Comparison of ENCODE assay signal across 8 cellular contexts in genomic region chrX:2325076-2325784, GRCh38.
DNase-seq lines count a peak whose midpoint lies in the region; ATAC-seq, FAIRE-seq and TF ChIP-seq lines count a peak whose summit lies in the region.

No MANE protein-coding gene starts in this region.

- H2AFZ ChIP-seq in HepG2 (ENCODE audit: low read length), result no peak overlapping the region

- in situ Hi-C loops in HepG2 (cut with HindIII; ENCODE audit: extremely low pct_ligation_motif_present, low pct_unique_long_range_greater_than_20kb), result no loop called here

- H3K36me3 ChIP-seq in liver (ENCODE audit: control insufficient read depth in 4 of 4, insufficient read depth in 3 of 4, low read depth in 1 of 4, low read length in 3 of 4), result no peaks in the 10 kb centered on the region
- H3K36me3 ChIP-seq in HepG2 (replicated peaks in 1 of 2; ENCODE audit: control insufficient read depth in 1 of 2, insufficient read depth in 2 of 2, low read length in 2 of 2), result no peaks in the 10 kb centered on the region; a peak in 1 of 5 replicates
- no peaks in the 10 kb centered on the region for H3K36me3 ChIP-seq in small intestine (ENCODE audit: control insufficient read depth in 2 of 2, insufficient read depth in 2 of 2, low read length in 2 of 2)

- H3K79me2 ChIP-seq in HepG2 (ENCODE audit: insufficient read depth, low read length), result no peaks in the 10 kb centered on the region

- ATAC-seq in HepG2 (no peak), right cardiac atrium (peak; percentile 14 to 79), HG02970 (IDR thresholded peaks at IDR 0.05; ENCODE audit: low FRiP score, unreplicated experiment) (no peak), GM21381 (IDR thresholded peaks at IDR 0.05; ENCODE audit: unreplicated experiment) (no peak)
- no peak for ATAC-seq in activated naive CD8-positive, alpha-beta T cell treated with anti-CD3 and anti-CD28 coated beads, Interleukin-2, amount 10 ng/mL, durations not matched to agents 7 days and 5 days (ENCODE audit: low read depth)

- intact Hi-C loops in HepG2 (cut with micrococcal nuclease; ENCODE audit: unreplicated experiment), result no loop called here
- intact Hi-C loops in right cardiac atrium (cut with DNase I), result no loop called here

- no peaks in the 10 kb centered on the region for H3K9me3 ChIP-seq in liver (ENCODE audit: control insufficient read depth in 4 of 4, low read length in 3 of 4)
- no peaks in the 10 kb centered on the region for H3K9me3 ChIP-seq in HepG2 (ENCODE audit: low read length)
- no peaks in the 10 kb centered on the region for H3K9me3 ChIP-seq in right cardiac atrium (ENCODE audit: control insufficient read depth, low read length)
- H3K9me3 ChIP-seq in small intestine (ENCODE audit: control insufficient read depth, low read depth), result no peaks in the 10 kb centered on the region

- H3K4me3 ChIP-seq in liver (ENCODE audit: low read depth in 1 of 3, low read length in 3 of 3) (peak overlapping the region in 2 of 3 donors; percentile 41 to 56), HepG2 (replicated peaks in 1 of 3; ENCODE audit: insufficient read depth in 1 of 3, low read depth in 2 of 3, low read length in 3 of 3) (no peak overlapping the region), right cardiac atrium (ENCODE audit: low read length) (no peak overlapping the region), small intestine (ENCODE audit: low read depth in 1 of 2, low read length in 2 of 2) (peak overlapping the region in 1 of 2 donors; percentile 50)

- no peak for TF ChIP-seq RAD21 in liver (IDR thresholded peaks at IDR 0.05)
- TF ChIP-seq RAD21 in HepG2 (CRISPR knock-in tag; IDR thresholded peaks at IDR 0.05), result no peak

- CTCF ChIA-PET in HepG2 (lab: Yijun Ruan, JAX; ENCODE audit: low intra/inter-chr PET ratio, low total read pairs), result no interaction called here

- H3K27ac Mint-ChIP-seq in activated naive CD8-positive, alpha-beta T cell treated with anti-CD3 and anti-CD28 coated beads, Interleukin-2, amount 10 ng/mL, durations not matched to agents 7 days and 5 days, result peak overlapping the region; percentile 71

- FAIRE-seq in HepG2 (lab: Jason Lieb, UNC) (no peak), small intestine (lab: Jason Lieb, UNC) (no peak)

- TF ChIP-seq CTCF in liver (IDR thresholded peaks at IDR 0.05; ENCODE audit: low read depth, low read length, missing input control) (no peak), HepG2 (CRISPR knock-in tag; IDR thresholded peaks at IDR 0.05) (no peak)

- no peaks in the 10 kb centered on the region for H3K27me3 Mint-ChIP-seq in activated naive CD8-positive, alpha-beta T cell treated with anti-CD3 and anti-CD28 coated beads, Interleukin-2, amount 10 ng/mL, durations not matched to agents 7 days and 5 days

- no peaks in the 10 kb centered on the region for H4K20me1 ChIP-seq in HepG2 (ENCODE audit: insufficient read depth, low read length)

- no peaks in the 10 kb centered on the region for H3K27me3 ChIP-seq in liver (ENCODE audit: control insufficient read depth in 4 of 4, insufficient read depth in 4 of 4, low read length in 3 of 4)
- no peaks in the 10 kb centered on the region; a peak in 1 of 5 replicates for H3K27me3 ChIP-seq in HepG2 (ENCODE audit: control insufficient read depth in 1 of 2, insufficient read depth in 2 of 2, low read length in 2 of 2)
- no peaks in the 10 kb centered on the region for H3K27me3 ChIP-seq in right cardiac atrium (ENCODE audit: control insufficient read depth, insufficient read depth)
- no peaks in the 10 kb centered on the region for H3K27me3 ChIP-seq in small intestine (ENCODE audit: control insufficient read depth in 2 of 2, insufficient read depth in 2 of 2, low read length in 2 of 2)

- no peak for TF ChIP-seq POLR2A in HepG2 (IDR thresholded peaks at IDR 0.05; ENCODE audit: insufficient read depth in 1 of 2, low read depth in 2 of 2, low read length in 2 of 2)

- peak overlapping the region; percentile 71 for H3K4me3 Mint-ChIP-seq in activated naive CD8-positive, alpha-beta T cell treated with anti-CD3 and anti-CD28 coated beads, Interleukin-2, amount 10 ng/mL, durations not matched to agents 7 days and 5 days

- H3K4me2 ChIP-seq in HepG2 (ENCODE audit: low read depth, low read length), result no peak overlapping the region

- H3K36me3 Mint-ChIP-seq in activated naive CD8-positive, alpha-beta T cell treated with anti-CD3 and anti-CD28 coated beads, Interleukin-2, amount 10 ng/mL, durations not matched to agents 7 days and 5 days, result peaks cover 11% of the 10 kb centered on the region

- H3K4me1 ChIP-seq in liver (ENCODE audit: control insufficient read depth in 4 of 4, insufficient read depth in 4 of 4, low read length in 3 of 4) (peaks cover 0 to 12% (median 6%) of the 10 kb centered on the region in 4 donors), HepG2 (ENCODE audit: insufficient read depth, low read length) (peaks cover 39% of the 10 kb centered on the region), right cardiac atrium (ENCODE audit: control insufficient read depth, insufficient read depth, low read length) (peaks cover 2% of the 10 kb centered on the region), small intestine (ENCODE audit: control insufficient read depth in 2 of 2, insufficient read depth in 1 of 2, low read depth in 1 of 2, low read length in 1 of 2) (no peaks in the 10 kb centered on the region)

- no peak overlapping the region for H3K9ac ChIP-seq in liver (ENCODE audit: low read depth in 1 of 2, low read length in 2 of 2)
- no peak overlapping the region for H3K9ac ChIP-seq in HepG2 (ENCODE audit: insufficient read depth, low read depth, low read length)

- TF ChIP-seq EP300 in HepG2 (IDR thresholded peaks at IDR 0.05; ENCODE audit: low read depth in 2 of 2, low read length in 2 of 2), result no peak
- TF ChIP-seq EP300 in HepG2 (CRISPR knock-in tag; IDR thresholded peaks at IDR 0.05; ENCODE audit: borderline replicate concordance), result no peak

- POLR2A ChIA-PET in HepG2 (lab: Yijun Ruan, JAX), result no interaction called here
- POLR2A ChIA-PET in activated naive CD8-positive, alpha-beta T cell treated with anti-CD3 and anti-CD28 coated beads, Interleukin-2, amount 10 ng/mL, durations not matched to agents 7 days and 5 days (lab: Charles Lee), result no interaction called here

- H3K9me3 Mint-ChIP-seq in activated naive CD8-positive, alpha-beta T cell treated with anti-CD3 and anti-CD28 coated beads, Interleukin-2, amount 10 ng/mL, durations not matched to agents 7 days and 5 days, result peaks cover 6% of the 10 kb centered on the region

- WGBS in liver, result 84% methylated on average over 27 of the region's 27 CpGs
- 98% methylated on average over 25 of the region's 27 CpGs for WGBS in HepG2 (ENCODE audit: low lambda C conversion rate)
- 72% methylated on average over 27 of the region's 27 CpGs for WGBS in right cardiac atrium
- 29 to 76% (median 71%) methylated on average over 27 of the region's 27 CpGs for WGBS in small intestine, 3 donors

- H3K27ac ChIP-seq in liver (ENCODE audit: low read depth in 1 of 2, low read length in 2 of 2), result peak overlapping the region in 1 of 2 donors; percentile 38
- no peak overlapping the region for H3K27ac ChIP-seq in HepG2 (ENCODE audit: extremely low read length, insufficient read depth, low read length)
- no peak overlapping the region for H3K27ac ChIP-seq in right cardiac atrium (ENCODE audit: low read length)
- H3K27ac ChIP-seq in small intestine (ENCODE audit: low read depth in 1 of 2, low read length in 1 of 2), result peak overlapping the region in 1 of 2 donors; percentile 12

- DNase-seq in HepG2 (ENCODE audit: low spot score) (no peak), right cardiac atrium (peak; percentile 85 to 92 (median 90)), small intestine (peak; percentile 38), HPDE6-E6E7 (ENCODE audit: extremely low spot score) (no peak)
- DNase-seq in activated naive CD8-positive, alpha-beta T cell treated with anti-CD3 and anti-CD28 coated beads, Interleukin-2, amount 10 ng/mL, durations not matched to agents 7 days and 5 days, result no peak

- H3K4me1 Mint-ChIP-seq in activated naive CD8-positive, alpha-beta T cell treated with anti-CD3 and anti-CD28 coated beads, Interleukin-2, amount 10 ng/mL, durations not matched to agents 7 days and 5 days, result peaks cover 2% of the 10 kb centered on the region

- BruUV-seq in HepG2 (replicated peaks; lab: Mats Ljungman, UMichigan), result no TSS peak

TF ChIP-seq in liver, 16 proteins besides CTCF, POLR2A, EP300 and RAD21:
- TF ChIP-seq, protein P1, sequence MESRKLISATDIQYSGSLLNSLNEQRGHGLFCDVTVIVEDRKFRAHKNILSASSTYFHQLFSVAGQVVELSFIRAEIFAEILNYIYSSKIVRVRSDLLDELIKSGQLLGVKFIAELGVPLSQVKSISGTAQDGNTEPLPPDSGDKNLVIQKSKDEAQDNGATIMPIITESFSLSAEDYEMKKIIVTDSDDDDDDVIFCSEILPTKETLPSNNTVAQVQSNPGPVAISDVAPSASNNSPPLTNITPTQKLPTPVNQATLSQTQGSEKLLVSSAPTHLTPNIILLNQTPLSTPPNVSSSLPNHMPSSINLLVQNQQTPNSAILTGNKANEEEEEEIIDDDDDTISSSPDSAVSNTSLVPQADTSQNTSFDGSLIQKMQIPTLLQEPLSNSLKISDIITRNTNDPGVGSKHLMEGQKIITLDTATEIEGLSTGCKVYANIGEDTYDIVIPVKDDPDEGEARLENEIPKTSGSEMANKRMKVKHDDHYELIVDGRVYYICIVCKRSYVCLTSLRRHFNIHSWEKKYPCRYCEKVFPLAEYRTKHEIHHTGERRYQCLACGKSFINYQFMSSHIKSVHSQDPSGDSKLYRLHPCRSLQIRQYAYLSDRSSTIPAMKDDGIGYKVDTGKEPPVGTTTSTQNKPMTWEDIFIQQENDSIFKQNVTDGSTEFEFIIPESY (IDR thresholded peaks at IDR 0.05), result no peak
- peak; percentile 96 for TF ChIP-seq YY1 (IDR thresholded peaks at IDR 0.05)

TF ChIP-seq in HepG2, 621 proteins besides CTCF, POLR2A, EP300 and RAD21 (continues in another document):
- no peak for TF ChIP-seq ELF1 (CRISPR knock-in tag; IDR thresholded peaks at IDR 0.05)
- no peak for TF ChIP-seq LCORL (IDR thresholded peaks at IDR 0.05)
- no peak for TF ChIP-seq LCORL (CRISPR knock-in tag; IDR thresholded peaks at IDR 0.05)
- no peak for TF ChIP-seq HNRNPL (IDR thresholded peaks at IDR 0.05; ENCODE audit: low read depth, low read length)
- no peak for TF ChIP-seq PCBP2 (optimal IDR thresholded peaks at IDR 0.05; ENCODE audit: low read depth, low read length, poor library complexity, severe bottlenecking)
- no peak for TF ChIP-seq RFX5 (IDR thresholded peaks at IDR 0.05; ENCODE audit: low read depth, low read length)
- no peak for TF ChIP-seq ZNF564 (CRISPR knock-in tag; IDR thresholded peaks at IDR 0.05)
- TF ChIP-seq PBX3 (CRISPR knock-in tag; IDR thresholded peaks at IDR 0.05; ENCODE audit: borderline replicate concordance), result no peak

Comparison
In these comparisons a context has a peak if more than half of its experiments do, and no peak if none do; other contexts are left out.
1. H3K4me3 ChIP-seq: peak in liver (2 of 3); none in HepG2 (0 of 3) and right cardiac atrium (single experiment).
2. ATAC-seq: peak in right cardiac atrium (2 of 2); none in HepG2 (single experiment), activated naive CD8-positive, alpha-beta T cell treated with anti-CD3 and anti-CD28 coated beads, Interleukin-2, amount 10 ng/mL, durations not matched to agents 7 days and 5 days (single experiment), HG02970 (single experiment) and GM21381 (single experiment).
3. DNase-seq: peak in right cardiac atrium (3 of 3) and small intestine (single experiment); none in HepG2 (single experiment), activated naive CD8-positive, alpha-beta T cell treated with anti-CD3 and anti-CD28 coated beads, Interleukin-2, amount 10 ng/mL, durations not matched to agents 7 days and 5 days (single experiment) and HPDE6-E6E7 (single experiment).